9 cellular contexts compared by ENCODE assay signal in genomic region chr19:47032171-47032811, GRCh38. TPM values are rescaled to one million over a fixed set of nuclear protein-coding genes. Genes with fewer than 3 reads are reported as not detected.
DNase-seq lines count a peak whose midpoint lies in the region; ATAC-seq and TF ChIP-seq lines count a peak whose summit lies in the region.
"Had no signal": no experiment of that assay in that cellular context is flagged by ENCODE, and none has a peak within 500 bp of the region (broad histone marks: within the 10 kb centered on the region; RNA-seq: fewer than 3 reads in every experiment).

No MANE protein-coding gene starts in this region.

- H3K4me1 ChIP-seq in OCI-LY3 (ENCODE audit: low read length) (peaks cover 8% of the 10 kb centered on the region; the same call in 1 of the 2 replicates), left ventricle myocardium inferior (peaks cover 15% of the 10 kb centered on the region)

- POLR2A ChIA-PET in AG04449 (lab: Yijun Ruan, JAX), result no interaction called here

- H3K27ac Mint-ChIP-seq in activated T-helper 2 cell treated with anti-CD3 and anti-CD28 coated beads, Interferon-gamma antibody, Interleukin-2, Interleukin-4, amounts not matched to agents 10 μg/mL and 5 μg/mL and 100 μg/mL, durations not matched to agents 14 hours and 24 hours and 36 hours, result no peak overlapping the region

- H3K27me3 ChIP-seq in OCI-LY3 (ENCODE audit: low read depth, low read length) (peaks cover 16% of the 10 kb centered on the region), left ventricle myocardium inferior (ENCODE audit: low read depth) (peaks cover 72% of the 10 kb centered on the region)

- H3K79me2 ChIP-seq in OCI-LY3 (ENCODE audit: low read length), result no peaks in the 10 kb centered on the region

- CTCF ChIA-PET in AG04449 (lab: Yijun Ruan, JAX), result interaction anchor here (0.7 to 4.3 kb wide), 3 partner anchors 18 to 173 kb away, joined by 3 to 31 read pairs (median 3); no protein-coding TSS in a partner anchor

- H4K20me1 ChIP-seq in OCI-LY3 (ENCODE audit: insufficient read depth, low read length), result no peaks in the 10 kb centered on the region

- H3K27ac ChIP-seq in OCI-LY3 (ENCODE audit: low read length) (no peak overlapping the region), left ventricle myocardium inferior (replicated peaks) (no peak overlapping the region)
- H3K27ac ChIP-seq: epithelial cell of prostate had no signal

- peaks cover 21% of the 10 kb centered on the region for H3K4me1 Mint-ChIP-seq in activated T-helper 2 cell treated with anti-CD3 and anti-CD28 coated beads, Interferon-gamma antibody, Interleukin-2, Interleukin-4, amounts not matched to agents 10 μg/mL and 5 μg/mL and 100 μg/mL, durations not matched to agents 14 hours and 24 hours and 36 hours (ENCODE audit: low read depth)

- H2AFZ ChIP-seq in OCI-LY3 (ENCODE audit: low read depth, low read length), result peak overlapping the region; percentile 79; the same call in 1 of the 2 replicates

- H3K4me3 ChIP-seq in AG04449 (ENCODE audit: low read depth, low read length) (no peak overlapping the region), OCI-LY3 (ENCODE audit: low read length) (0 out of 2 replicates have a peak overlapping the region, but pooled peaks have one; percentile 18), left ventricle myocardium inferior (no peak overlapping the region)

- H3K36me3 Mint-ChIP-seq in activated T-helper 2 cell treated with anti-CD3 and anti-CD28 coated beads, Interferon-gamma antibody, Interleukin-2, Interleukin-4, amounts not matched to agents 10 μg/mL and 5 μg/mL and 100 μg/mL, durations not matched to agents 14 hours and 24 hours and 36 hours (ENCODE audit: low read depth), result no peaks in the 10 kb centered on the region

- H3K9me3 ChIP-seq in OCI-LY3 (ENCODE audit: insufficient read depth, low read length) (no peaks in the 10 kb centered on the region), left ventricle myocardium inferior (replicated peaks) (no peaks in the 10 kb centered on the region)

- DNase-seq in AG04449 (ENCODE audit: low read depth, low spot score) (no peak), GM19240 (ENCODE audit: insufficient read length, low spot score) (peak; percentile 79), left ventricle myocardium inferior (no peak), GDM1 (lab: John Stamatoyannopoulos, UW) (no peak)
- peak; percentile 32 for DNase-seq in activated T-helper 2 cell treated with anti-CD3 and anti-CD28 coated beads, Interferon-gamma antibody, Interleukin-2, Interleukin-4, amounts not matched to agents 10 μg/mL and 5 μg/mL and 100 μg/mL, durations not matched to agents 14 hours and 24 hours and 36 hours (ENCODE audit: low spot score)
- DNase-seq in stimulated activated CD4-positive, alpha-beta T cell treated with anti-CD3 and anti-CD28 coated beads, Interleukin-12 subunit alpha, Interleukin-12 subunit beta, amount 100 ng/mL, for 24 hours (ENCODE audit: low read depth in 2 of 2), result peak; percentile 33 to 47

- intact Hi-C loops in activated T-helper 2 cell treated with anti-CD3 and anti-CD28 coated beads, Interferon-gamma antibody, Interleukin-2, Interleukin-4, amounts not matched to agents 10 μg/mL and 5 μg/mL and 100 μg/mL, durations not matched to agents 14 hours and 24 hours and 36 hours (cut with micrococcal nuclease), result loop anchor here (2.0 kb wide), 1 partner anchor 19 kb away; no protein-coding TSS in a partner anchor
- intact Hi-C loops in left ventricle myocardium inferior (cut with micrococcal nuclease), result no loop called here

- peaks cover 29% of the 10 kb centered on the region for H3K27me3 Mint-ChIP-seq in activated T-helper 2 cell treated with anti-CD3 and anti-CD28 coated beads, Interferon-gamma antibody, Interleukin-2, Interleukin-4, amounts not matched to agents 10 μg/mL and 5 μg/mL and 100 μg/mL, durations not matched to agents 14 hours and 24 hours and 36 hours (ENCODE audit: low read depth)

- no peaks in the 10 kb centered on the region for H3K9me3 Mint-ChIP-seq in activated T-helper 2 cell treated with anti-CD3 and anti-CD28 coated beads, Interferon-gamma antibody, Interleukin-2, Interleukin-4, amounts not matched to agents 10 μg/mL and 5 μg/mL and 100 μg/mL, durations not matched to agents 14 hours and 24 hours and 36 hours

- H3K9ac ChIP-seq in OCI-LY3 (ENCODE audit: low read length), result no peak overlapping the region

- no peak for ATAC-seq in GM21515 (IDR thresholded peaks at IDR 0.05; ENCODE audit: unreplicated experiment)

- TF ChIP-seq CTCF in AG04449 (IDR thresholded peaks at IDR 0.05; ENCODE audit: insufficient read depth, low read length, missing control alignments), result peak; percentile 89
- peak; percentile 91 for TF ChIP-seq CTCF in OCI-LY3 (IDR thresholded peaks at IDR 0.05; ENCODE audit: low read depth, low read length)
- peak; percentile 84 for TF ChIP-seq CTCF in left ventricle myocardium inferior (IDR thresholded peaks at IDR 0.05; ENCODE audit: borderline replicate concordance)

- no peak overlapping the region for H3K4me3 Mint-ChIP-seq in activated T-helper 2 cell treated with anti-CD3 and anti-CD28 coated beads, Interferon-gamma antibody, Interleukin-2, Interleukin-4, amounts not matched to agents 10 μg/mL and 5 μg/mL and 100 μg/mL, durations not matched to agents 14 hours and 24 hours and 36 hours (ENCODE audit: low read depth)

- H3K36me3 ChIP-seq in OCI-LY3 (replicated peaks; ENCODE audit: low read depth, low read length) (no peaks in the 10 kb centered on the region), left ventricle myocardium inferior (no peaks in the 10 kb centered on the region)

- H3K4me2 ChIP-seq in OCI-LY3 (ENCODE audit: low read length), result peak overlapping the region; percentile 70

RNA-seq across cellular contexts. Expression of gene NPAS1, which starts 12.7 kb away (rescaled TPM):
- 0.25 TPM in 1 of 2 replicates, not detected in the other for total RNA-seq in activated T-helper 2 cell treated with anti-CD3 and anti-CD28 coated beads, Interferon-gamma antibody, Interleukin-2, Interleukin-4, amounts not matched to agents 10 μg/mL and 5 μg/mL and 100 μg/mL, durations not matched to agents 14 hours and 24 hours and 36 hours
- not detected for total RNA-seq in left ventricle myocardium inferior

RNA-seq across cellular contexts. Expression of gene TMEM160, which starts 16.1 kb away (rescaled TPM):
- total RNA-seq in activated T-helper 2 cell treated with anti-CD3 and anti-CD28 coated beads, Interferon-gamma antibody, Interleukin-2, Interleukin-4, amounts not matched to agents 10 μg/mL and 5 μg/mL and 100 μg/mL, durations not matched to agents 14 hours and 24 hours and 36 hours, result 48.0 and 49.1 TPM in 2 replicates
- 27.1 TPM for total RNA-seq in left ventricle myocardium inferior

Comparison
In these comparisons a context has a peak if more than half of its experiments do, and no peak if none do; other contexts are left out.
1. DNase-seq: peak in GM19240 (single experiment), activated T-helper 2 cell treated with anti-CD3 and anti-CD28 coated beads, Interferon-gamma antibody, Interleukin-2, Interleukin-4, amounts not matched to agents 10 μg/mL and 5 μg/mL and 100 μg/mL, durations not matched to agents 14 hours and 24 hours and 36 hours (single experiment) and stimulated activated CD4-positive, alpha-beta T cell treated with anti-CD3 and anti-CD28 coated beads, Interleukin-12 subunit alpha, Interleukin-12 subunit beta, amount 100 ng/mL, for 24 hours (2 of 2); none in AG04449 (single experiment), left ventricle myocardium inferior (single experiment) and GDM1 (single experiment).
2. Peak in every context shown above with its lines, with median percentiles within 50 percentile points of each other: CTCF ChIP-seq.